ENCODE assay signal across 1 cellular context in the genomic region with DNA sequence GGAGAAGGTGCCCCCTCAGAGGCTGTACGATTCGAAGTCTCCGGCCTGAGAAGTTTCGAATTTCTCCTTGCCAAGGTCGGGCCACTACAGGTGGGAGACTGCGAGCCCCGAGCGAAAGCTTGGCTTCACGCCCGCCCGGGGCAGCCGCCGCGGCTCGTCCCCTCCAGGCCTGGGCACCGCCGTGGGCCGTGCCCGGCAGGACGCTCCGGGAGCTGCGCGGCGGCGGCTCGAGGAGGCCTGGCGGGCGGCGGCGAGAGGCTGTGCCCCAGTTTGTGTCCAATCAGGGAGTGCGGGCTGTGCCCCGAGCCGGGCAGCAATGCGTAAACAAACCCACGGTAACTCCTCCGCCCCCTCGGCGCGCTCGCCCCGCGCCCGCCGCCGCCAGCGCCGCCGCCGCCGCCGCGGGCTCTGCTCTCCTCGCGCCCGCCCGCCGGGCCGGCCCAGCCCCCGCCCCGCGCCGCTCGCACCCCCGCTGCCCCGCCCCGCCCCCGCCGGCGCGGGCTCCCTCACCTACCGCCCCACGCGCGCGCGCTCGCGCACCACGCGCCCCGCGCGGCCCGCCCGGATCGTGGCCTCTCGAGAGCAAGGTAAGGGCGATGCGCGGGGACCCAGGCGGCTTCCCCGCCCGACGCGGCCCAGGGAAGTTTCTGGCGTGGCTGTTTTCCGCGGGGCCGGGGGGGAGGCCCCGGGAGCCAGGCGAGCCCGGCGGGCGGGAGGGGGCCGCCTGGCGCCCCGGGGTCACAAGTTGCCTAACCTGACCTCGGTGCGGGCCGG.
TF ChIP-seq lines count a peak whose summit lies in the region.

No MANE protein-coding gene starts in this region.

TF ChIP-seq in SK-N-SH treated with all-trans-retinoic acid at 6 μM for 48 hours, 23 proteins besides CTCF, POLR2A, EP300 and RAD21 (continued from another document):
- no peak for TF ChIP-seq PPARA (CRISPR knock-in tag; IDR thresholded peaks at IDR 0.05; ENCODE audit: borderline replicate concordance)
